ENCODE assay signal across 18 cellular contexts in genomic region chrX:19862634-19863236, GRCh38. TPM values are rescaled to one million over a fixed set of nuclear protein-coding genes. Genes with fewer than 3 reads are reported as not detected.
DNase-seq lines count a peak whose midpoint lies in the region; ATAC-seq, FAIRE-seq and TF ChIP-seq lines count a peak whose summit lies in the region.
"Had no signal": no experiment of that assay in that cellular context is flagged by ENCODE, and none has a peak within 500 bp of the region (broad histone marks: within the 10 kb centered on the region; RNA-seq: fewer than 3 reads in every experiment).

No MANE protein-coding gene starts in this region.

- peak; percentile 55 for DNase-seq in cardiac septum (ENCODE audit: low spot score)
- DNase-seq in Right ventricle myocardium inferior (ENCODE audit: missing footprints) = no peak
- no peak for DNase-seq in memory B cell (ENCODE audit: low spot score in 2 of 2)
- DNase-seq in GM12891 (ENCODE audit: insufficient read length, low spot score) = no peak
- DNase-seq in dermis blood vessel endothelial cell = no peak
- DNase-seq in activated CD8-positive, alpha-beta memory T cell treated with anti-CD3 and anti-CD28 coated beads, Interleukin-2, amount 10 ng/mL, durations not matched to agents 7 days and 5 days = no peak
- DNase-seq: activated CD4-positive, alpha-beta T cell treated with anti-CD3 and anti-CD28 coated beads for 1 hour; C1 segment of cervical spinal cord; dorsolateral prefrontal cortex; gastrocnemius medialis; NCI-H1436; NCI-H82; pancreas; stimulated activated CD4-positive, alpha-beta T cell treated with anti-CD3 and anti-CD28 coated beads, Interleukin-2, amount 100 ng/mL, for 48 hours had no signal

- TF ChIP-seq CTCF in Loucy (conservative IDR thresholded peaks at IDR 0.05; ENCODE audit: low read length) = no peak

- no peak overlapping the region for H3K4me3 ChIP-seq in Loucy (ENCODE audit: low read length, poor library complexity, severe bottlenecking)
- H3K4me3 ChIP-seq: dorsolateral prefrontal cortex, gastrocnemius medialis, pancreas had no signal

- H3K36me3 ChIP-seq in Loucy (ENCODE audit: insufficient read depth, low read length) = no peaks in the 10 kb centered on the region
- H3K36me3 ChIP-seq: gastrocnemius medialis, pancreas had no signal

- H3K9me3 Mint-ChIP-seq in memory B cell = no peaks in the 10 kb centered on the region
- no peaks in the 10 kb centered on the region for H3K9me3 Mint-ChIP-seq in activated CD8-positive, alpha-beta memory T cell treated with anti-CD3 and anti-CD28 coated beads, Interleukin-2, amount 10 ng/mL, durations not matched to agents 7 days and 5 days (ENCODE audit: low read depth)
- H3K9me3 Mint-ChIP-seq: activated T-helper 17 cell treated with anti-CD3 and anti-CD28 coated beads, Interleukin-2, amount 50 U/mL, for 72 hours had no signal

- H3K4me1 ChIP-seq in Loucy (ENCODE audit: insufficient read depth, low read length, poor library complexity, severe bottlenecking) = peaks cover 68% of the 10 kb centered on the region
- H3K4me1 ChIP-seq: gastrocnemius medialis, pancreas had no signal

- FAIRE-seq in GM12891 (lab: Jason Lieb, UNC) = no peak
- FAIRE-seq: pancreas had no signal

- no peaks in the 10 kb centered on the region for H4K20me1 ChIP-seq in Loucy (ENCODE audit: insufficient read depth, low read length, poor library complexity, severe bottlenecking)

- no peaks in the 10 kb centered on the region for H3K36me3 Mint-ChIP-seq in memory B cell
- H3K36me3 Mint-ChIP-seq in activated CD8-positive, alpha-beta memory T cell treated with anti-CD3 and anti-CD28 coated beads, Interleukin-2, amount 10 ng/mL, durations not matched to agents 7 days and 5 days = peaks cover 11% of the 10 kb centered on the region

- peak overlapping the region; percentile 68 for H3K9ac ChIP-seq in Loucy (ENCODE audit: low read depth, low read length, poor library complexity, severe bottlenecking)

- no peak for TF ChIP-seq POLR2A in GM12891 (IDR thresholded peaks at IDR 0.05; ENCODE audit: low read depth, low read length)

- H3K4me3 Mint-ChIP-seq in memory B cell = peak overlapping the region; percentile 83
- H3K4me3 Mint-ChIP-seq in activated CD8-positive, alpha-beta memory T cell treated with anti-CD3 and anti-CD28 coated beads, Interleukin-2, amount 10 ng/mL, durations not matched to agents 7 days and 5 days = no peak overlapping the region

- no peak for ATAC-seq in Right ventricle myocardium inferior
- no peak for ATAC-seq in memory B cell (ENCODE audit: low read depth)
- ATAC-seq in esophagus mucosa = no peak
- no peak for ATAC-seq in activated CD8-positive, alpha-beta memory T cell treated with anti-CD3 and anti-CD28 coated beads, Interleukin-2, amount 10 ng/mL, durations not matched to agents 7 days and 5 days
- ATAC-seq: activated T-helper 17 cell treated with anti-CD3 and anti-CD28 coated beads, Interleukin-2, amount 50 U/mL, for 72 hours; gastrocnemius medialis; left lobe of liver; pancreas had no signal

- CTCF ChIA-PET in activated CD8-positive, alpha-beta memory T cell treated with anti-CD3 and anti-CD28 coated beads, Interleukin-2, amount 10 ng/mL, durations not matched to agents 7 days and 5 days (lab: Charles Lee) = interaction anchor here (1.0 to 1.5 kb wide), 3 partner anchors 14 to 122 kb away, joined by 3 to 4 read pairs (median 4); no protein-coding TSS in a partner anchor

- no peaks in the 10 kb centered on the region for H3K27me3 ChIP-seq in Loucy (ENCODE audit: insufficient read depth, low read length, poor library complexity, severe bottlenecking)
- H3K27me3 ChIP-seq: gastrocnemius medialis had no signal

- H3K9me2 ChIP-seq in Loucy (replicated peaks; ENCODE audit: low read depth, low read length) = no peaks in the 10 kb centered on the region

- intact Hi-C loops in cardiac septum (cut with DNase I) = no loop called here
- intact Hi-C loops in Right ventricle myocardium inferior (cut with DNase I) = loop anchor here (10.0 kb wide), 1 partner anchor 88 kb away; no protein-coding TSS in a partner anchor

- no peak overlapping the region for H3K4me2 ChIP-seq in Loucy (ENCODE audit: low read depth, low read length, poor library complexity, severe bottlenecking)

- peaks cover 4% of the 10 kb centered on the region; the same call in 1 of the 2 replicates for H3F3A ChIP-seq in Loucy (ENCODE audit: low read depth)

- no peaks in the 10 kb centered on the region for H3K9me3 ChIP-seq in Loucy (ENCODE audit: insufficient read depth, low read depth, low read length)
- H3K9me3 ChIP-seq: gastrocnemius medialis, pancreas had no signal

- peak overlapping the region; percentile 94 for H3K27ac Mint-ChIP-seq in memory B cell
- no peak overlapping the region for H3K27ac Mint-ChIP-seq in activated CD8-positive, alpha-beta memory T cell treated with anti-CD3 and anti-CD28 coated beads, Interleukin-2, amount 10 ng/mL, durations not matched to agents 7 days and 5 days
- H3K27ac Mint-ChIP-seq: activated T-helper 17 cell treated with anti-CD3 and anti-CD28 coated beads, Interleukin-2, amount 50 U/mL, for 72 hours had no signal

- no peaks in the 10 kb centered on the region for H3K27me3 Mint-ChIP-seq in memory B cell
- H3K27me3 Mint-ChIP-seq in activated CD8-positive, alpha-beta memory T cell treated with anti-CD3 and anti-CD28 coated beads, Interleukin-2, amount 10 ng/mL, durations not matched to agents 7 days and 5 days = no peaks in the 10 kb centered on the region
- H3K27me3 Mint-ChIP-seq: activated T-helper 17 cell treated with anti-CD3 and anti-CD28 coated beads, Interleukin-2, amount 50 U/mL, for 72 hours had no signal

- peaks cover 42% of the 10 kb centered on the region for H3K4me1 Mint-ChIP-seq in memory B cell
- H3K4me1 Mint-ChIP-seq in activated CD8-positive, alpha-beta memory T cell treated with anti-CD3 and anti-CD28 coated beads, Interleukin-2, amount 10 ng/mL, durations not matched to agents 7 days and 5 days = peaks cover 55% of the 10 kb centered on the region

- no peak overlapping the region for H2AFZ ChIP-seq in Loucy (ENCODE audit: low read length)

- H3K79me2 ChIP-seq in Loucy (ENCODE audit: insufficient read depth, low read length) = peaks cover 68% of the 10 kb centered on the region

TF ChIP-seq in GM12891, 5 proteins besides CTCF, POLR2A, EP300 and RAD21:
- no peak for TF ChIP-seq PAX5 (IDR thresholded peaks at IDR 0.05; ENCODE audit: insufficient read depth, low read length, severe bottlenecking)
- no peak for TF ChIP-seq TAF1 (IDR thresholded peaks at IDR 0.05; ENCODE audit: low read depth, low read length)
- no peak for TF ChIP-seq POU2F2 (IDR thresholded peaks at IDR 0.05; ENCODE audit: low read depth, low read length)
- no peak for TF ChIP-seq SPI1 (IDR thresholded peaks at IDR 0.05; ENCODE audit: low read depth, low read length)
- no peak for TF ChIP-seq POLR2AphosphoS5 (IDR thresholded peaks at IDR 0.05; ENCODE audit: low read depth, low read length)

RNA-seq across cellular contexts. Expression of gene SH3KBP1, which starts 24.7 kb away (rescaled TPM):
- total RNA-seq in cardiac septum = 13.3 TPM
- 58.6 TPM for total RNA-seq in Right ventricle myocardium inferior
- polyA plus RNA-seq in GM12891 (2012; ENCODE audit: low read depth, missing spikeins) = 103 TPM
- total RNA-seq in dermis blood vessel endothelial cell = 9.2 and 22.3 TPM in 2 replicates
- total RNA-seq in esophagus mucosa = 3.1 TPM
- total RNA-seq in activated CD8-positive, alpha-beta memory T cell treated with anti-CD3 and anti-CD28 coated beads, Interleukin-2, amount 10 ng/mL, durations not matched to agents 7 days and 5 days = 100 to 1,000 TPM in 1 of 2 experiments, 10 to 100 TPM in 1; 99.7 to 119 TPM
